In the genomic region with DNA sequence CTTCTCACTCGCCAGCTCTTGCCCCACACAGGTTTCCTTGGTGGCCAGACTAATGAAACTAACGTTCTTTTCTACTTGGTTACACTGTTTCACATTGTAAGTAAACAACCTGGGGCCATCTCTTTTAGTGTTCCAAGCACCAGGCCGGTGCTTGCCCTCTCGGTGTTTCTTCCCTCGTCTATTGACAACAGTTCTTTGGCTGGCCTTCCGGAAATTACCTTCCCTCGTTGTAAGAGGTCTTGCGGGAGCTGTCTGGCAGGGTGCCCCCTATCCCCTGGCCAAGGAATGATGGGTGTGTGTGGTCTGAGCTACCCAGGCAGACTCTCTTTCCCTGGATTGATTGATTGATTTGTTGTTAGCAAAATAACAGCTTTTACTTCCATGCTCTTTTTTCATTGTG, we compare ENCODE assay signal across 17 cellular contexts. TPM values are rescaled to one million over a fixed set of nuclear protein-coding genes. Genes with fewer than 3 reads are reported as not detected.
DNase-seq lines count a peak whose midpoint lies in the region; ATAC-seq and TF ChIP-seq lines count a peak whose summit lies in the region.
"Had no signal": no experiment of that assay in that cellular context is flagged by ENCODE, and none has a peak within 500 bp of the region (broad histone marks: within the 10 kb centered on the region; RNA-seq: fewer than 3 reads in every experiment).

No MANE protein-coding gene starts in this region.

- ATAC-seq in GM23338, result peak; percentile 9; the same call in 2 of the 3 replicates
- peak; percentile 8 to 33 (median 26) for ATAC-seq in right lobe of liver
- ATAC-seq: CD8-positive, alpha-beta T cell; HCT116 had no signal

- no peak overlapping the region; the same call in 2 of the 3 replicates for H3K4me3 Mint-ChIP-seq in GM23338
- H3K4me3 Mint-ChIP-seq: CD8-positive, alpha-beta T cell had no signal

- no peaks in the 10 kb centered on the region for H3K79me2 ChIP-seq in GM23338 (replicated peaks; ENCODE audit: insufficient read depth)

- no peaks in the 10 kb centered on the region for H3K9me2 ChIP-seq in GM23338 (ENCODE audit: insufficient read depth)

- 14% methylated on average over 4 of the region's 8 CpGs for WGBS in right lobe of liver (ENCODE audit: insufficient coverage, low coverage, low lambda C conversion rate, missing lambda C conversion rate)
- WGBS in prostate gland, result 12% methylated on average over 8 of the region's 8 CpGs

- peaks cover 30% of the 10 kb centered on the region for H3K4me1 ChIP-seq in GM23338 (ENCODE audit: insufficient read depth)
- peaks cover 0 to 20% (median 10%) of the 10 kb centered on the region in 4 donors for H3K4me1 ChIP-seq in right lobe of liver
- H3K4me1 ChIP-seq in prostate gland (replicated peaks), result peaks cover 6% of the 10 kb centered on the region

- no peaks in the 10 kb centered on the region for H3F3A ChIP-seq in GM23338 (replicated peaks; ENCODE audit: low read depth)

- TF ChIP-seq CTCF in GM23338 (conservative IDR thresholded peaks at IDR 0.05; ENCODE audit: low read depth in 2 of 2) (peak; percentile 22 to 50; a peak in 2 of 4 replicates), right lobe of liver (IDR thresholded peaks at IDR 0.05) (no peak), prostate gland (IDR thresholded peaks at IDR 0.05) (no peak)

- H4K20me1 ChIP-seq in GM23338 (replicated peaks; ENCODE audit: insufficient read depth), result no peaks in the 10 kb centered on the region

- DNase-seq in GM23338 (ENCODE audit: low spot score) (no peak), SK-N-MC (ENCODE audit: low read depth, low spot score) (no peak), right lobe of liver (no peak), prostate gland (ENCODE audit: low spot score) (peak; percentile 65), NCI-H748 (lab: John Stamatoyannopoulos, UW; ENCODE audit: unreplicated experiment) (no peak), NCI-H774 (lab: John Stamatoyannopoulos, UW) (no peak), NCI-H524 (lab: John Stamatoyannopoulos, UW) (no peak)
- DNase-seq: IMR-90, Kasumi-1, NCI-H1436, NCI-H2227 treated with DMSO at 0.1 percent for 48 hours, NCI-H526, Peyer's patch, SW 1271 had no signal

- no peak overlapping the region for H3K27ac ChIP-seq in GM23338 (ENCODE audit: low read depth)
- H3K27ac ChIP-seq in SK-N-MC, result peak overlapping the region; percentile 92; the same call in 1 of the 2 replicates
- peak overlapping the region in 1 of 3 donors; percentile 16 for H3K27ac ChIP-seq in right lobe of liver
- no peak overlapping the region for H3K27ac ChIP-seq in prostate gland
- H3K27ac ChIP-seq: Peyer's patch had no signal

- peaks cover 41% of the 10 kb centered on the region for H3K4me1 Mint-ChIP-seq in GM23338

- no peaks in the 10 kb centered on the region for H3K27me3 ChIP-seq in GM23338 (ENCODE audit: insufficient read depth)
- no peaks in the 10 kb centered on the region for H3K27me3 ChIP-seq in right lobe of liver
- H3K27me3 ChIP-seq in prostate gland (replicated peaks; ENCODE audit: insufficient read depth), result peaks cover 5% of the 10 kb centered on the region
- H3K27me3 ChIP-seq: Peyer's patch had no signal

- TF ChIP-seq POLR2A in right lobe of liver (IDR thresholded peaks at IDR 0.05) (no peak), prostate gland (IDR thresholded peaks at IDR 0.05) (no peak)

- H3K4me3 ChIP-seq in GM23338 (no peak overlapping the region), SK-N-MC (peak overlapping the region; percentile 73; the same call in 1 of the 2 replicates), right lobe of liver (no peak overlapping the region), prostate gland (no peak overlapping the region)
- H3K4me3 ChIP-seq: Peyer's patch had no signal

- no peak overlapping the region for H3K27ac Mint-ChIP-seq in GM23338
- H3K27ac Mint-ChIP-seq: CD8-positive, alpha-beta T cell had no signal

- no peaks in the 10 kb centered on the region for H3K9me3 Mint-ChIP-seq in GM23338
- H3K9me3 Mint-ChIP-seq: CD8-positive, alpha-beta T cell had no signal

- peak overlapping the region; percentile 73; the same call in 1 of the 2 replicates for H3K4me2 ChIP-seq in GM23338

- no peaks in the 10 kb centered on the region for H3K36me3 ChIP-seq in GM23338 (ENCODE audit: insufficient read depth)
- no peaks in the 10 kb centered on the region for H3K36me3 ChIP-seq in SK-N-MC (ENCODE audit: insufficient read depth, low read length)
- H3K36me3 ChIP-seq in right lobe of liver, result no peaks in the 10 kb centered on the region
- H3K36me3 ChIP-seq in prostate gland, result no peaks in the 10 kb centered on the region
- H3K36me3 ChIP-seq: Peyer's patch had no signal

- H2AFZ ChIP-seq in GM23338, result peak overlapping the region; percentile 96

- H3K9me3 ChIP-seq in SK-N-MC (ENCODE audit: low read depth, low read length), result no peaks in the 10 kb centered on the region
- no peaks in the 10 kb centered on the region for H3K9me3 ChIP-seq in right lobe of liver
- H3K9me3 ChIP-seq in prostate gland, result no peaks in the 10 kb centered on the region
- H3K9me3 ChIP-seq: Peyer's patch had no signal

- no peak overlapping the region for H3K9ac ChIP-seq in SK-N-MC (ENCODE audit: insufficient read length)

- peaks cover 16% of the 10 kb centered on the region for H3K27me3 Mint-ChIP-seq in GM23338 (ENCODE audit: insufficient read depth, low read depth, poor library complexity)

- no peaks in the 10 kb centered on the region; the same call in 2 of the 3 replicates for H3K36me3 Mint-ChIP-seq in GM23338 (ENCODE audit: low read depth)
- H3K36me3 Mint-ChIP-seq: CD8-positive, alpha-beta T cell had no signal

- intact Hi-C loops in right lobe of liver (cut with DNase I), result loop anchor here (10.0 kb wide), 2 partner anchors 59 to 209 kb away; a partner anchor contains a TSS
- intact Hi-C loops in prostate gland (cut with DNase I), result no loop called here

TF ChIP-seq in GM23338, 12 proteins besides CTCF, POLR2A, EP300 and RAD21 (continues in another document):
- TF ChIP-seq, protein P1, sequence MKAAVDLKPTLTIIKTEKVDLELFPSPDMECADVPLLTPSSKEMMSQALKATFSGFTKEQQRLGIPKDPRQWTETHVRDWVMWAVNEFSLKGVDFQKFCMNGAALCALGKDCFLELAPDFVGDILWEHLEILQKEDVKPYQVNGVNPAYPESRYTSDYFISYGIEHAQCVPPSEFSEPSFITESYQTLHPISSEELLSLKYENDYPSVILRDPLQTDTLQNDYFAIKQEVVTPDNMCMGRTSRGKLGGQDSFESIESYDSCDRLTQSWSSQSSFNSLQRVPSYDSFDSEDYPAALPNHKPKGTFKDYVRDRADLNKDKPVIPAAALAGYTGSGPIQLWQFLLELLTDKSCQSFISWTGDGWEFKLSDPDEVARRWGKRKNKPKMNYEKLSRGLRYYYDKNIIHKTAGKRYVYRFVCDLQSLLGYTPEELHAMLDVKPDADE (IDR thresholded peaks at IDR 0.05), result no peak

RNA-seq across cellular contexts. Expression of a gene that starts 0.9 kb away (rescaled TPM):
- total RNA-seq in GM23338 (2014; rRNA removed; shearing (Covaris generic)), result not detected in 2 replicates
- polyA plus RNA-seq in GM23338 (2016; fragmentation: Nextera tagmentation; extraction: Ambion mirVana), result 0.54 TPM in 1 of 2 replicates, not detected in the other
- total RNA-seq in right lobe of liver, result not detected
- not detected for total RNA-seq in prostate gland
- total RNA-seq: CD8-positive, alpha-beta T cell; IMR-90; Peyer's patch had no signal
- polyA plus RNA-seq: BJ, IMR-90 had no signal

RNA-seq across cellular contexts. Expression of a gene that starts 8.8 kb away (rescaled TPM):
- 0.66 and 1.1 TPM in 2 replicates for total RNA-seq in GM23338 (2014; rRNA removed; shearing (Covaris generic))
- polyA plus RNA-seq in GM23338 (2016; fragmentation: Nextera tagmentation; extraction: Ambion mirVana), result 0.15 and 0.21 TPM in 2 replicates
- 10 to 100 TPM in 3 of 6 experiments, 1 to 10 TPM in 3; 9.2 to 24.8 (median 12.7) TPM for total RNA-seq in right lobe of liver
- 10 to 100 TPM in 1 of 2 donors, 1 to 10 TPM in 1; 1.6 to 11.6 TPM for total RNA-seq in prostate gland
- total RNA-seq: IMR-90 had no signal
- polyA plus RNA-seq: BJ, IMR-90 had no signal

RNA-seq across cellular contexts. Expression of a gene that starts 46.8 kb away (rescaled TPM):
- total RNA-seq in GM23338 (2014; rRNA removed; shearing (Covaris generic)), result 30.9 and 39.3 TPM in 2 replicates
- polyA plus RNA-seq in GM23338 (2016; fragmentation: Nextera tagmentation; extraction: Ambion mirVana), result 17.5 and 17.6 TPM in 2 replicates
- total RNA-seq in right lobe of liver (1 to 10 TPM in 5 of 6 experiments, under 1 TPM in 1; 0.88 to 6.8 (median 2.8) TPM), prostate gland (1 to 10 TPM in 1 of 2 donors, under 1 TPM in 1; 0.77 to 3.4 TPM)

Comparison
In these comparisons a context has a peak if more than half of its experiments do, and no peak if none do; other contexts are left out.
1. CTCF ChIP-seq: peak in GM23338 (2 of 2); none in right lobe of liver (0 of 4) and prostate gland (0 of 4).